In genomic region chr1:211724711-211725196, GRCh38 we compare ENCODE assay signal across 2 cellular contexts.
TF ChIP-seq lines count a peak whose summit lies in the region.

No MANE protein-coding gene starts in this region.

TF ChIP-seq in SK-N-SH treated with all-trans-retinoic acid at 6 μM for 48 hours, 23 proteins besides CTCF, POLR2A, EP300 and RAD21 (continued from another document):
- TF ChIP-seq OSR1 (CRISPR knock-in tag; IDR thresholded peaks at IDR 0.05) (no peak), ZFP30 (CRISPR knock-in tag; IDR thresholded peaks at IDR 0.05) (no peak), ISL1 (CRISPR knock-in tag; IDR thresholded peaks at IDR 0.05) (no peak), ZNF565 (CRISPR knock-in tag; conservative IDR thresholded peaks at IDR 0.05; ENCODE audit: low read depth) (no peak), ZNF70 (CRISPR knock-in tag; IDR thresholded peaks at IDR 0.05) (no peak), CSDC2 (CRISPR knock-in tag; IDR thresholded peaks at IDR 0.05) (no peak)

TF ChIP-seq in SK-N-SH, 30 proteins besides CTCF, POLR2A, EP300 and RAD21:
- TF ChIP-seq USF2 (IDR thresholded peaks at IDR 0.05; ENCODE audit: borderline replicate concordance, low read depth, low read length): no peak
- TF ChIP-seq FOSL2 (IDR thresholded peaks at IDR 0.05; ENCODE audit: borderline replicate concordance, low read depth): no peak
